Comparison of ENCODE assay signal across 11 cellular contexts in the genomic region with DNA sequence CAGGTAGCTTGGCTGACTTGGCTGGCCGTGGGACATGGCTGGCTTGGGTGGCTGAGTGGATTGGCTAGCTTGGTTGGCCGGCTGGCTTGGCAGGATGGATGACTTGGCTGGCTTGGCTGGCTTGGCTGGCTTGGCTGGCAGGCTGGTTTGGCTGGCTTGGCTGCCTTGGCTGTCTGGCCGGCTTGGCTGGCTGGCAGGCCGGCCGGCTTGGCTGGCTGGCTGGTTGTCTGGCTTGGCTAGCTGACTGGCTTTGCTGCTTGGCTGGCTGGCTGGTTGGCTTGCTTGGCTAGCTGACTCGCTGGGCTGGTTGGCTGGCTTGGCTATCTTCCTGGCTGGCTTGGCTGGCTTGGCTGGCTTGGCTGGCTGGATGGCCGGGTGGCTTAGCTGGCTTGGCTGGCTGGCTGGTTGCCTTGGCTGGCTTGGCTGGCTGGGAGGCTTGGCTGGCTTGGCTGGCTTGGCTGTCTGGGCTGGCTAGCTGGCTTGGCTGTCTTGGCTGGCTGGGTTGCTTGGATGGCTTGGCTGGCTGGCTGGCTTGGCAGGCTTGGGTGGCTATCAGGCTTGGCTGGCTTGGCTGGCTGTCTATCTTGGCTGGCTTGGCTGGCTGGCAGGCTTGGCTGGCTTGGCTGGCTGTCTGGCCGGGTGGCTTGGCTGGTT.
DNase-seq lines count a peak whose midpoint lies in the region; ATAC-seq, FAIRE-seq and TF ChIP-seq lines count a peak whose summit lies in the region.
"Had no signal": no experiment of that assay in that cellular context is flagged by ENCODE, and none has a peak within 500 bp of the region (broad histone marks: within the 10 kb centered on the region; RNA-seq: fewer than 3 reads in every experiment).

No MANE protein-coding gene starts in this region.

- FAIRE-seq in K562 (lab: Jason Lieb, UNC): no peak
- FAIRE-seq: GM18507, TTC549 had no signal

- H3K27me3 ChIP-seq in K562 (ENCODE audit: control insufficient read depth in 2 of 2, insufficient read depth in 2 of 2, low read length in 2 of 2): peaks cover 0 to 13% of the 10 kb centered on the region in 2 experiments; a peak in 2 of 5 replicates
- no peaks in the 10 kb centered on the region for H3K27me3 ChIP-seq in tibial nerve

- no peak overlapping the region for H3K4me3 ChIP-seq in K562
- no peak overlapping the region for H3K4me3 ChIP-seq in lower leg skin (ENCODE audit: low read depth, poor library complexity, severe bottlenecking)
- no peak overlapping the region for H3K4me3 ChIP-seq in tibial nerve

- no peaks in the 10 kb centered on the region for H3K9me1 ChIP-seq in K562 (ENCODE audit: control insufficient read depth, insufficient read depth, low read length)

- no peaks in the 10 kb centered on the region for H3K9me3 ChIP-seq in K562 (replicated peaks; ENCODE audit: control insufficient read depth, insufficient read depth, low read depth, low read length)
- peaks cover 0 to 18% (median 0%) of the 10 kb centered on the region in 4 donors for H3K9me3 ChIP-seq in tibial nerve

- in situ Hi-C loops in K562 (cut with MboI): no loop called here

- intact Hi-C loops in K562 (cut with micrococcal nuclease): no loop called here
- intact Hi-C loops in lower leg skin (cut with DNase I; ENCODE audit: low total_unique reads): no loop called here

- DNase-seq in SK-N-DZ (ENCODE audit: low spot score) (peak; percentile 1), K562 (ENCODE audit: extremely low read depth in 1 of 4, low spot score in 3 of 4) (no peak), lower leg skin (ENCODE audit: low spot score in 2 of 2) (peak; percentile 18 to 91), tibial nerve (ENCODE audit: low spot score in 2 of 2) (peak; percentile 4 to 16), NOMO-1 treated with dmso at 0.1 percent for 144 hours (lab: John Stamatoyannopoulos, UW; ENCODE audit: unreplicated experiment) (no peak)
- DNase-seq: KBM-7 had no signal

- TF ChIP-seq CTCF in K562 (IDR thresholded peaks at IDR 0.05 in 2 of 3, conservative IDR thresholded peaks at IDR 0.05 in 1 of 3; ENCODE audit: insufficient read depth in 2 of 3, low read depth in 1 of 3, low read length in 3 of 3) (no peak), lower leg skin (IDR thresholded peaks at IDR 0.05) (no peak), tibial nerve (IDR thresholded peaks at IDR 0.05) (no peak)

- H3K36me3 ChIP-seq in K562 (ENCODE audit: control insufficient read depth, insufficient read depth, low read length) (no peaks in the 10 kb centered on the region), tibial nerve (no peaks in the 10 kb centered on the region)

- 0 out of 4 replicates have a peak overlapping the region, but pooled peaks of 1 of the 2 experiments have one; percentile 45 for H3K9ac ChIP-seq in K562 (ENCODE audit: insufficient read depth in 1 of 2, low read depth in 2 of 2, low read length in 2 of 2)

- ATAC-seq in K562 (no peak), HG03565 (IDR thresholded peaks at IDR 0.05; ENCODE audit: unreplicated experiment) (no peak), HG02759 (IDR thresholded peaks at IDR 0.05; ENCODE audit: unreplicated experiment) (no peak), HG02588 (IDR thresholded peaks at IDR 0.05; ENCODE audit: unreplicated experiment) (no peak)

- CTCF ChIA-PET in K562 (lab: Yijun Ruan, JAX; ENCODE audit: low intra/inter-chr PET ratio): no interaction called here

- H2AFZ ChIP-seq in K562 (ENCODE audit: low read depth, low read length): no peak overlapping the region

- H3K79me2 ChIP-seq in K562 (ENCODE audit: control insufficient read depth, insufficient read depth, low read length): no peaks in the 10 kb centered on the region

- H3K4me1 ChIP-seq in K562 (replicated peaks in 1 of 2; ENCODE audit: control insufficient read depth in 2 of 2, insufficient read depth in 2 of 2, low read length in 2 of 2): peaks cover 0 to 22% of the 10 kb centered on the region in 2 experiments; a peak in 1 of 5 replicates
- no peaks in the 10 kb centered on the region for H3K4me1 ChIP-seq in tibial nerve

- no peaks in the 10 kb centered on the region for H4K20me1 ChIP-seq in K562 (replicated peaks; ENCODE audit: control insufficient read depth, insufficient read depth, low read length)

- H3K27ac ChIP-seq in K562 (ENCODE audit: extremely low read depth, low read depth, low read length) (no peak overlapping the region), tibial nerve (no peak overlapping the region)

- WGBS in K562 (ENCODE audit: insufficient coverage, low coverage, missing lambda C conversion rate): 1% methylated on average over 8 of the region's 8 CpGs
- WGBS in lower leg skin, 2 donors: 31 to 39% methylated on average over 8 of the region's 8 CpGs
- 76 to 82% methylated on average over 8 of the region's 8 CpGs for WGBS in tibial nerve, 2 donors

- H3K4me2 ChIP-seq in K562 (ENCODE audit: insufficient read depth, low read length): no peak overlapping the region

- no peak for TF ChIP-seq EP300 in K562 (IDR thresholded peaks at IDR 0.05; ENCODE audit: low read length)
- no peak for TF ChIP-seq EP300 in tibial nerve (IDR thresholded peaks at IDR 0.05)

- POLR2A ChIA-PET in K562 (lab: Yijun Ruan, JAX): no interaction called here

- BruUV-seq in K562 (replicated peaks; lab: Mats Ljungman, UMichigan): no TSS peak

- TF ChIP-seq RAD21 in K562 (CRISPR knock-in tag; conservative IDR thresholded peaks at IDR 0.05 in 1 of 2, IDR thresholded peaks at IDR 0.05 in 1 of 2): no peak

- TF ChIP-seq POLR2A in K562 (conservative IDR thresholded peaks at IDR 0.05) (no peak), lower leg skin (IDR thresholded peaks at IDR 0.05) (no peak), tibial nerve (IDR thresholded peaks at IDR 0.05) (no peak)

TF ChIP-seq in K562, 482 proteins besides CTCF, POLR2A, EP300 and RAD21:
- TF ChIP-seq, protein P1, sequence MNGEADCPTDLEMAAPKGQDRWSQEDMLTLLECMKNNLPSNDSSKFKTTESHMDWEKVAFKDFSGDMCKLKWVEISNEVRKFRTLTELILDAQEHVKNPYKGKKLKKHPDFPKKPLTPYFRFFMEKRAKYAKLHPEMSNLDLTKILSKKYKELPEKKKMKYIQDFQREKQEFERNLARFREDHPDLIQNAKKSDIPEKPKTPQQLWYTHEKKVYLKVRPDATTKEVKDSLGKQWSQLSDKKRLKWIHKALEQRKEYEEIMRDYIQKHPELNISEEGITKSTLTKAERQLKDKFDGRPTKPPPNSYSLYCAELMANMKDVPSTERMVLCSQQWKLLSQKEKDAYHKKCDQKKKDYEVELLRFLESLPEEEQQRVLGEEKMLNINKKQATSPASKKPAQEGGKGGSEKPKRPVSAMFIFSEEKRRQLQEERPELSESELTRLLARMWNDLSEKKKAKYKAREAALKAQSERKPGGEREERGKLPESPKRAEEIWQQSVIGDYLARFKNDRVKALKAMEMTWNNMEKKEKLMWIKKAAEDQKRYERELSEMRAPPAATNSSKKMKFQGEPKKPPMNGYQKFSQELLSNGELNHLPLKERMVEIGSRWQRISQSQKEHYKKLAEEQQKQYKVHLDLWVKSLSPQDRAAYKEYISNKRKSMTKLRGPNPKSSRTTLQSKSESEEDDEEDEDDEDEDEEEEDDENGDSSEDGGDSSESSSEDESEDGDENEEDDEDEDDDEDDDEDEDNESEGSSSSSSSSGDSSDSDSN (IDR thresholded peaks at IDR 0.05; ENCODE audit: borderline replicate concordance in 1 of 2, low read depth in 2 of 2, low read length in 2 of 2): no peak
- TF ChIP-seq, protein P2, sequence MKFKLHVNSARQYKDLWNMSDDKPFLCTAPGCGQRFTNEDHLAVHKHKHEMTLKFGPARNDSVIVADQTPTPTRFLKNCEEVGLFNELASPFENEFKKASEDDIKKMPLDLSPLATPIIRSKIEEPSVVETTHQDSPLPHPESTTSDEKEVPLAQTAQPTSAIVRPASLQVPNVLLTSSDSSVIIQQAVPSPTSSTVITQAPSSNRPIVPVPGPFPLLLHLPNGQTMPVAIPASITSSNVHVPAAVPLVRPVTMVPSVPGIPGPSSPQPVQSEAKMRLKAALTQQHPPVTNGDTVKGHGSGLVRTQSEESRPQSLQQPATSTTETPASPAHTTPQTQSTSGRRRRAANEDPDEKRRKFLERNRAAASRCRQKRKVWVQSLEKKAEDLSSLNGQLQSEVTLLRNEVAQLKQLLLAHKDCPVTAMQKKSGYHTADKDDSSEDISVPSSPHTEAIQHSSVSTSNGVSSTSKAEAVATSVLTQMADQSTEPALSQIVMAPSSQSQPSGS (CRISPR knock-in tag; IDR thresholded peaks at IDR 0.05): 0 out of 2 replicates have a peak, but pooled peaks have one; percentile 37
- TF ChIP-seq BRD4 (IDR thresholded peaks at IDR 0.05): no peak
- TF ChIP-seq COPS2 (conservative IDR thresholded peaks at IDR 0.05): no peak
- TF ChIP-seq, protein P3, sequence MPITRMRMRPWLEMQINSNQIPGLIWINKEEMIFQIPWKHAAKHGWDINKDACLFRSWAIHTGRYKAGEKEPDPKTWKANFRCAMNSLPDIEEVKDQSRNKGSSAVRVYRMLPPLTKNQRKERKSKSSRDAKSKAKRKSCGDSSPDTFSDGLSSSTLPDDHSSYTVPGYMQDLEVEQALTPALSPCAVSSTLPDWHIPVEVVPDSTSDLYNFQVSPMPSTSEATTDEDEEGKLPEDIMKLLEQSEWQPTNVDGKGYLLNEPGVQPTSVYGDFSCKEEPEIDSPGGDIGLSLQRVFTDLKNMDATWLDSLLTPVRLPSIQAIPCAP (CRISPR knock-in tag; IDR thresholded peaks at IDR 0.05; ENCODE audit: borderline replicate concordance): no peak
- no peak for TF ChIP-seq SAP30 (IDR thresholded peaks at IDR 0.05; ENCODE audit: borderline replicate concordance, insufficient read depth, low read depth, low read length, poor library complexity, severe bottlenecking)
- TF ChIP-seq PTBP1 (IDR thresholded peaks at IDR 0.05; ENCODE audit: low read depth, low read length): no peak
- TF ChIP-seq, protein P4, sequence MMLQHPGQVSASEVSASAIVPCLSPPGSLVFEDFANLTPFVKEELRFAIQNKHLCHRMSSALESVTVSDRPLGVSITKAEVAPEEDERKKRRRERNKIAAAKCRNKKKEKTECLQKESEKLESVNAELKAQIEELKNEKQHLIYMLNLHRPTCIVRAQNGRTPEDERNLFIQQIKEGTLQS (IDR thresholded peaks at IDR 0.05): no peak
- TF ChIP-seq, protein P4 (CRISPR knock-in tag; conservative IDR thresholded peaks at IDR 0.05): no peak

Comparison
In these comparisons a context has a peak if more than half of its experiments do, and no peak if none do; other contexts are left out.
1. DNase-seq: peak in SK-N-DZ (single experiment), lower leg skin (2 of 2) and tibial nerve (2 of 2); none in K562 (0 of 4) and NOMO-1 treated with dmso at 0.1 percent for 144 hours (single experiment).